23 cellular contexts compared by ENCODE assay signal in the genomic region with DNA sequence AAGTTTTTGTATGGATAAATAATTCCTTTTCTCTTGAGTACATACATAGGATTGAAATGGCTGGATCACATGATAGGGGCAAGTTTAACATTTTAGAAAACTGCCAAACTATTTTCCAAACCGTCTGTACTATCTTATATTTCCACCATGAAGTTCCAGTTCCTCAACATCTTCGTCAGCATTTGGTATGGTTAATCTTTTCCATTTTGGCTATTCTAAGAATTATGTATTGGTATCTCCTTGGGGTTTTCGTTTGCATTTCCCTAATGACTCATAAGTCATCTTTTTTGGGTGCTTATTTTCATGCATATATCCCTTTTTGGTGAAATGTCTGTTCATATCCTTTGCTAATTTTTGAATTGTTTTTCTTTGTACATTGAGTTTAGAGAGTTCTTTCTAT.
"Had no signal": no experiment of that assay in that cellular context is flagged by ENCODE, and none has a peak within 500 bp of the region (broad histone marks: within the 10 kb centered on the region; RNA-seq: fewer than 3 reads in every experiment).

No MANE protein-coding gene starts in this region.

- DNase-seq: activated B cell treated with CpG ODN at 0.5 μM for 24 hours; activated CD4-positive, alpha-beta T cell treated with anti-CD3 and anti-CD28 coated beads, Interleukin-2, amount 10 ng/mL, durations not matched to agents 7 days and 5 days; activated gamma-delta T cell; activated T-cell treated with anti-CD3 and anti-CD28 coated beads, Interleukin-2, amount 50 U/mL, for 1 hour; amniotic stem cell; colonic mucosa; gastrocnemius medialis; hippocampal formation; left ventricle myocardium inferior; naive thymus-derived CD4-positive, alpha-beta T cell; retina; sigmoid colon; stimulated activated CD4-positive, alpha-beta T cell treated with anti-CD3 and anti-CD28 coated beads, Interleukin-2, amount 100 ng/mL, for 48 hours; stimulated activated CD8-positive, alpha-beta memory T cell treated with anti-CD3 and anti-CD28 coated beads, Interleukin-4, amount 100 ng/mL, for 48 hours; stimulated activated naive CD4-positive, alpha-beta T cell treated with Interleukin-2 at 50 U/mL for 16 hours had no signal

- H3K4me1 ChIP-seq: breast epithelium, colonic mucosa, esophagus muscularis mucosa, gastrocnemius medialis, left ventricle myocardium inferior, sigmoid colon, suprapubic skin, tibial nerve had no signal

- H3K4me3 Mint-ChIP-seq: activated B cell treated with CpG ODN at 0.5 μM for 24 hours; activated CD4-positive, alpha-beta T cell treated with anti-CD3 and anti-CD28 coated beads, Interleukin-2, amount 10 ng/mL, durations not matched to agents 7 days and 5 days; activated naive CD4-positive, alpha-beta T cell treated with anti-CD3 and anti-CD28 coated beads, Interleukin-2, amount 50 U/mL, for 24 hours; central memory CD8-positive, alpha-beta T cell had no signal

- H3K4me3 ChIP-seq: breast epithelium, colonic mucosa, esophagus muscularis mucosa, gastrocnemius medialis, left ventricle myocardium inferior, sigmoid colon, smooth muscle cell, suprapubic skin, tibial nerve had no signal

- H3K27me3 ChIP-seq: esophagus muscularis mucosa, sigmoid colon, suprapubic skin had no signal

- H3K4me2 ChIP-seq: smooth muscle cell had no signal

- H3K9me3 Mint-ChIP-seq: activated CD4-positive, alpha-beta T cell treated with anti-CD3 and anti-CD28 coated beads, Interleukin-2, amount 10 ng/mL, durations not matched to agents 7 days and 5 days; central memory CD8-positive, alpha-beta T cell had no signal

- H3K4me1 Mint-ChIP-seq: activated B cell treated with CpG ODN at 0.5 μM for 24 hours; activated naive CD4-positive, alpha-beta T cell treated with anti-CD3 and anti-CD28 coated beads, Interleukin-2, amount 50 U/mL, for 24 hours; central memory CD8-positive, alpha-beta T cell had no signal

- H3K9me3 ChIP-seq: breast epithelium, colonic mucosa, esophagus muscularis mucosa, gastrocnemius medialis, left ventricle myocardium inferior, sigmoid colon, suprapubic skin, tibial nerve had no signal

- H3K36me3 ChIP-seq: breast epithelium, colonic mucosa, esophagus muscularis mucosa, gastrocnemius medialis, left ventricle myocardium inferior, sigmoid colon, suprapubic skin, tibial nerve had no signal

- ATAC-seq: gastrocnemius medialis; naive thymus-derived CD4-positive, alpha-beta T cell had no signal

- H3K27ac ChIP-seq: breast epithelium, colonic mucosa, esophagus muscularis mucosa, gastrocnemius medialis, left ventricle myocardium inferior, sigmoid colon, suprapubic skin, tibial nerve had no signal

- H3K27ac Mint-ChIP-seq: activated B cell treated with CpG ODN at 0.5 μM for 24 hours; activated CD4-positive, alpha-beta T cell treated with anti-CD3 and anti-CD28 coated beads, Interleukin-2, amount 10 ng/mL, durations not matched to agents 7 days and 5 days; activated naive CD4-positive, alpha-beta T cell treated with anti-CD3 and anti-CD28 coated beads, Interleukin-2, amount 50 U/mL, for 24 hours; progenitor cell of endocrine pancreas had no signal

- H3K27me3 Mint-ChIP-seq: activated B cell treated with CpG ODN at 0.5 μM for 24 hours; activated CD4-positive, alpha-beta T cell treated with anti-CD3 and anti-CD28 coated beads, Interleukin-2, amount 10 ng/mL, durations not matched to agents 7 days and 5 days; activated naive CD4-positive, alpha-beta T cell treated with anti-CD3 and anti-CD28 coated beads, Interleukin-2, amount 50 U/mL, for 24 hours; naive thymus-derived CD4-positive, alpha-beta T cell had no signal
